ENCODE assay signal across 20 cellular contexts in genomic region chr19:42126565-42126964, GRCh38. TPM values are rescaled to one million over a fixed set of nuclear protein-coding genes. Genes with fewer than 3 reads are reported as not detected.
A peak's percentile ranks its signal among the peaks of the same experiment; 100 is the strongest.
DNase-seq lines count a peak whose midpoint lies in the region; ATAC-seq and TF ChIP-seq lines count a peak whose summit lies in the region.
"Had no signal": no experiment of that assay in that cellular context is flagged by ENCODE, and none has a peak within 500 bp of the region (broad histone marks: within the 10 kb centered on the region; RNA-seq: fewer than 3 reads in every experiment).

No MANE protein-coding gene starts in this region.

- peaks cover 68% of the 10 kb centered on the region for H3K4me1 Mint-ChIP-seq in central memory CD8-positive, alpha-beta T cell
- H3K4me1 Mint-ChIP-seq: endodermal cell had no signal

- TF ChIP-seq CTCF in DOHH2 (IDR thresholded peaks at IDR 0.05; ENCODE audit: low read depth, low read length, poor library complexity, severe bottlenecking) (no peak), OCI-LY1 (IDR thresholded peaks at IDR 0.05; ENCODE audit: low read length) (no peak), gastroesophageal sphincter (IDR thresholded peaks at IDR 0.05) (no peak)

- peaks cover 4% of the 10 kb centered on the region for H3K36me3 Mint-ChIP-seq in central memory CD8-positive, alpha-beta T cell (ENCODE audit: insufficient read depth)

- TF ChIP-seq EP300 in gastroesophageal sphincter (IDR thresholded peaks at IDR 0.05): no peak

- no peak for TF ChIP-seq POLR2A in gastroesophageal sphincter (IDR thresholded peaks at IDR 0.05)

- no peak for DNase-seq in central memory CD8-positive, alpha-beta T cell (ENCODE audit: low spot score in 2 of 2)
- no peak for DNase-seq in NCI-H2029 treated with DMSO at 0.1 percent for 48 hours (lab: John Stamatoyannopoulos, UW)
- DNase-seq: activated gamma-delta T cell treated with Interleukin-2 at 50 U/mL for 16 hours, endodermal cell, heart left ventricle, lower lobe of right lung, MM.1S, NCI-H1930, NCI-H510A, Right ventricle myocardium superior, substantia nigra had no signal

- peak overlapping the region; percentile 70 for H3K27ac Mint-ChIP-seq in central memory CD8-positive, alpha-beta T cell (ENCODE audit: low read depth)
- H3K27ac Mint-ChIP-seq: endodermal cell, GM23338, WTC11 had no signal

- peak overlapping the region; percentile 31 for H3K4me2 ChIP-seq in BLaER1
- peak overlapping the region; percentile 87 for H3K4me2 ChIP-seq in DOHH2 (ENCODE audit: low read length)
- no peak overlapping the region for H3K4me2 ChIP-seq in OCI-LY1 (ENCODE audit: low read length)
- H3K4me2 ChIP-seq: GM23338 had no signal

- H3K36me3 ChIP-seq in BLaER1: no peaks in the 10 kb centered on the region
- peaks cover 89% of the 10 kb centered on the region for H3K36me3 ChIP-seq in DOHH2 (ENCODE audit: control insufficient read depth, low read length)
- peaks cover 10% of the 10 kb centered on the region; the same call in 1 of the 2 replicates for H3K36me3 ChIP-seq in OCI-LY1 (ENCODE audit: insufficient read depth, low read length)
- H3K36me3 ChIP-seq in gastroesophageal sphincter: no peaks in the 10 kb centered on the region
- H3K36me3 ChIP-seq: heart left ventricle, lower lobe of right lung had no signal

- no peaks in the 10 kb centered on the region for H3K27me3 ChIP-seq in BLaER1
- no peaks in the 10 kb centered on the region for H3K27me3 ChIP-seq in DOHH2 (ENCODE audit: control insufficient read depth, low read length)
- no peaks in the 10 kb centered on the region for H3K27me3 ChIP-seq in OCI-LY1 (ENCODE audit: insufficient read depth, low read length)
- peaks cover 45% of the 10 kb centered on the region for H3K27me3 ChIP-seq in gastroesophageal sphincter

- H3K9ac ChIP-seq in BLaER1: no peak overlapping the region
- H3K9ac ChIP-seq in OCI-LY1 (ENCODE audit: low read length): no peak overlapping the region
- H3K9ac ChIP-seq: parathyroid adenoma had no signal

- 63 to 77% methylated on average over 2 to 5 of the region's 5 CpGs for WGBS in gastroesophageal sphincter (ENCODE audit: low coverage in 1 of 2), 2 donors

- H3K4me3 Mint-ChIP-seq in central memory CD8-positive, alpha-beta T cell: no peak overlapping the region
- H3K4me3 Mint-ChIP-seq: endodermal cell, GM23338, WTC11 had no signal

- H4K20me1 ChIP-seq in BLaER1: no peaks in the 10 kb centered on the region
- H4K20me1 ChIP-seq in DOHH2 (ENCODE audit: control insufficient read depth, insufficient read depth, low read depth, low read length): no peaks in the 10 kb centered on the region
- H4K20me1 ChIP-seq in OCI-LY1 (ENCODE audit: insufficient read depth, low read length): no peaks in the 10 kb centered on the region

- H3K4me3 ChIP-seq in BLaER1 (no peak overlapping the region), DOHH2 (ENCODE audit: low read length) (peak overlapping the region; percentile 18; the same call in 1 of the 2 replicates), OCI-LY1 (ENCODE audit: low read depth, low read length, poor library complexity, severe bottlenecking) (no peak overlapping the region), gastroesophageal sphincter (no peak overlapping the region)
- H3K4me3 ChIP-seq: GM23338, heart left ventricle, lower lobe of right lung had no signal

- H3F3A ChIP-seq in DOHH2 (ENCODE audit: control insufficient read depth, insufficient read depth) (peaks cover 25% of the 10 kb centered on the region), OCI-LY1 (ENCODE audit: insufficient read depth, low read length) (no peaks in the 10 kb centered on the region; the same call in 1 of the 2 replicates)

- H3K9me3 Mint-ChIP-seq in central memory CD8-positive, alpha-beta T cell: no peaks in the 10 kb centered on the region
- H3K9me3 Mint-ChIP-seq: endodermal cell, GM23338 had no signal

- H3K4me1 ChIP-seq in BLaER1: peaks cover 93% of the 10 kb centered on the region
- peaks cover 89% of the 10 kb centered on the region for H3K4me1 ChIP-seq in DOHH2 (ENCODE audit: control insufficient read depth, low read length)
- peaks cover 57% of the 10 kb centered on the region for H3K4me1 ChIP-seq in OCI-LY1 (ENCODE audit: insufficient read depth, low read length, severe bottlenecking)
- H3K4me1 ChIP-seq in gastroesophageal sphincter: peaks cover 0 to 5% (median 0%) of the 10 kb centered on the region in 3 donors
- H3K4me1 ChIP-seq: parathyroid adenoma had no signal

- no peaks in the 10 kb centered on the region for H3K27me3 Mint-ChIP-seq in central memory CD8-positive, alpha-beta T cell

- H3K9me3 ChIP-seq in BLaER1 (0 out of 2 replicates have a peak, but pooled peaks cover 12% of the 10 kb centered on the region), DOHH2 (ENCODE audit: control insufficient read depth, insufficient read depth, low read length) (no peaks in the 10 kb centered on the region), OCI-LY1 (ENCODE audit: low read length) (0 out of 2 replicates have a peak, but pooled peaks cover 2% of the 10 kb centered on the region), gastroesophageal sphincter (no peaks in the 10 kb centered on the region)
- H3K9me3 ChIP-seq: lower lobe of right lung had no signal

- H2AFZ ChIP-seq in OCI-LY1 (ENCODE audit: low read length): no peak overlapping the region
- H2AFZ ChIP-seq: GM23338, parathyroid adenoma had no signal

- H3K79me2 ChIP-seq in DOHH2 (ENCODE audit: control insufficient read depth, low read length) (peaks cover 97% of the 10 kb centered on the region), OCI-LY1 (ENCODE audit: insufficient read depth, low read length) (0 out of 2 replicates have a peak, but pooled peaks cover 5% of the 10 kb centered on the region)
- H3K79me2 ChIP-seq: parathyroid adenoma had no signal

- H3K27ac ChIP-seq in BLaER1: peak overlapping the region; percentile 36; the same call in 1 of the 2 replicates
- H3K27ac ChIP-seq in DOHH2 (ENCODE audit: low read depth, low read length): peak overlapping the region; percentile 98
- peak overlapping the region; percentile 63 for H3K27ac ChIP-seq in OCI-LY1 (ENCODE audit: low read depth, low read length, poor library complexity, severe bottlenecking)
- H3K27ac ChIP-seq in gastroesophageal sphincter: no peak overlapping the region
- H3K27ac ChIP-seq: heart left ventricle, lower lobe of right lung, parathyroid adenoma had no signal

- ATAC-seq in central memory CD8-positive, alpha-beta T cell (replicated peaks; ENCODE audit: extremely low read depth, poor library complexity, severe bottlenecking): no peak
- ATAC-seq in gastroesophageal sphincter (no peak), HG03460 (IDR thresholded peaks at IDR 0.05; ENCODE audit: unreplicated experiment) (no peak), HG02981 (IDR thresholded peaks at IDR 0.05; ENCODE audit: unreplicated experiment) (no peak)
- ATAC-seq: GM23338, heart left ventricle, lower lobe of right lung, WTC11 had no signal

- H3K9me2 ChIP-seq in DOHH2 (replicated peaks; ENCODE audit: control insufficient read depth, low read length) (no peaks in the 10 kb centered on the region), OCI-LY1 (ENCODE audit: low read depth, low read length) (no peaks in the 10 kb centered on the region)

RNA-seq across cellular contexts. Expression of gene POU2F2, which starts 5.7 kb away (rescaled TPM):
- 1 to 10 TPM in 3 of 4 donors, under 1 TPM in 1; 0.93 to 1.8 (median 1.5) TPM for total RNA-seq in gastroesophageal sphincter

RNA-seq across cellular contexts. Expression of gene ZNF574, which starts 50.6 kb away (rescaled TPM):
- 10 to 100 TPM; 14.4 to 25.3 (median 17.1) TPM for total RNA-seq in gastroesophageal sphincter

RNA-seq across cellular contexts. Expression of gene GRIK5, which starts 56.6 kb away (rescaled TPM):
- 10 to 100 TPM in 3 of 4 donors, 1 to 10 TPM in 1; 7.0 to 23.4 (median 12.3) TPM for total RNA-seq in gastroesophageal sphincter

Comparison
In these comparisons a context has a peak if more than half of its experiments do, and no peak if none do; other contexts are left out.
1. H3K27ac ChIP-seq: peak in BLaER1 (single experiment), DOHH2 (single experiment) and OCI-LY1 (single experiment); none in gastroesophageal sphincter (0 of 4).